8 cellular contexts compared by ENCODE assay signal in genomic region chr1:30782361-30783243, GRCh38. TPM values are rescaled to one million over a fixed set of nuclear protein-coding genes. Genes with fewer than 3 reads are reported as not detected.
DNase-seq lines count a peak whose midpoint lies in the region; ATAC-seq and TF ChIP-seq lines count a peak whose summit lies in the region.

No MANE protein-coding gene starts in this region.

- CTCF ChIA-PET in BJ (lab: Yijun Ruan, JAX), result interaction anchor here (0.5 to 13.5 kb wide), 28 partner anchors 8 to 1106 kb away, joined by 3 to 354 read pairs (median 5); partner anchors contain the start of genes LAPTM5, MATN1 and SDC3

- DNase-seq in BJ (ENCODE audit: low read depth), result no peak
- DNase-seq in NCI-H1694 treated with DMSO at 0.1 percent for 48 hours (lab: John Stamatoyannopoulos, UW), result peak; percentile 46
- DNase-seq in UCSD-AML1 (lab: John Stamatoyannopoulos, UW; ENCODE audit: unreplicated experiment), result peak; percentile 64
- DNase-seq in body of pancreas, result peak; percentile 69 to 75 (median 73)
- DNase-seq in iPS-NIHi7 (ENCODE audit: extremely low spot score), result peak; percentile 90
- peak; percentile 30 to 62 for DNase-seq in stimulated activated CD4-positive, alpha-beta T cell treated with anti-CD3 and anti-CD28 coated beads, Interleukin-1b, Interleukin-23, amount 100 ng/mL, for 1 hour (ENCODE audit: low read depth in 2 of 2)

- H3K27me3 ChIP-seq in BJ (ENCODE audit: control insufficient read depth, insufficient read depth, low read length), result no peaks in the 10 kb centered on the region
- H3K27me3 ChIP-seq in body of pancreas, result no peaks in the 10 kb centered on the region

- peaks cover 7% of the 10 kb centered on the region for H3K4me1 ChIP-seq in body of pancreas

- H3K36me3 ChIP-seq in BJ (ENCODE audit: control insufficient read depth, insufficient read depth, low read length) (no peaks in the 10 kb centered on the region), body of pancreas (replicated peaks in 1 of 2; ENCODE audit: insufficient read depth in 1 of 2, low read depth in 2 of 2) (no peaks in the 10 kb centered on the region)

- WGBS in body of pancreas, 2 donors, result 14 to 30% methylated on average over 4 to 23 of the region's 24 CpGs

- H3K27ac ChIP-seq in body of pancreas, result no peak overlapping the region

- H3K4me3 ChIP-seq in BJ (ENCODE audit: low read depth, low read length), result no peak overlapping the region
- no peak overlapping the region for H3K4me3 ChIP-seq in body of pancreas

- ATAC-seq in GM21381 (IDR thresholded peaks at IDR 0.05; ENCODE audit: unreplicated experiment), result peak; percentile 61
- peak; percentile 72 for ATAC-seq in body of pancreas
- no peak for ATAC-seq in HG03039 (IDR thresholded peaks at IDR 0.05; ENCODE audit: unreplicated experiment)

- TF ChIP-seq POLR2A in body of pancreas (IDR thresholded peaks at IDR 0.05), result no peak

- intact Hi-C loops in body of pancreas (cut with DNase I), result loop anchor here (5.0 kb wide), 1 partner anchor 130 kb away; no protein-coding TSS in a partner anchor

- POLR2A ChIA-PET in BJ (lab: Charles Lee), result no interaction called here

- H3K9me3 ChIP-seq in body of pancreas, result no peaks in the 10 kb centered on the region

- TF ChIP-seq CTCF in BJ (IDR thresholded peaks at IDR 0.05; ENCODE audit: insufficient read depth, low read depth, low read length), result peak; percentile 79
- TF ChIP-seq CTCF in body of pancreas (IDR thresholded peaks at IDR 0.05), result peak; percentile 58 to 86 (median 69)

RNA-seq across cellular contexts. Expression of gene LAPTM5, which starts 25.0 kb away (rescaled TPM):
- polyA plus RNA-seq in BJ (2011; rRNA removed), result 1.6 and 2.1 TPM in 2 replicates
- 2.7 and 2.8 TPM in 2 replicates for polyA minus RNA-seq in BJ (2011; rRNA and poly(A)+ RNA removed)
- 10 to 100 TPM in 1 of 2 donors, 1 to 10 TPM in 1; 6.3 to 25.2 TPM for total RNA-seq in body of pancreas

RNA-seq across cellular contexts. Expression of gene MATN1, which starts 59.2 kb away (rescaled TPM):
- 0.02 and 0.13 TPM in 2 replicates for polyA plus RNA-seq in BJ (2011; rRNA removed)
- 0.31 and 0.38 TPM in 2 replicates for polyA minus RNA-seq in BJ (2011; rRNA and poly(A)+ RNA removed)
- under 1 TPM in 1 of 2 donors, not detected in 1; 0.33 TPM for total RNA-seq in body of pancreas
